ENCODE assay signal across 17 cellular contexts in the genomic region with DNA sequence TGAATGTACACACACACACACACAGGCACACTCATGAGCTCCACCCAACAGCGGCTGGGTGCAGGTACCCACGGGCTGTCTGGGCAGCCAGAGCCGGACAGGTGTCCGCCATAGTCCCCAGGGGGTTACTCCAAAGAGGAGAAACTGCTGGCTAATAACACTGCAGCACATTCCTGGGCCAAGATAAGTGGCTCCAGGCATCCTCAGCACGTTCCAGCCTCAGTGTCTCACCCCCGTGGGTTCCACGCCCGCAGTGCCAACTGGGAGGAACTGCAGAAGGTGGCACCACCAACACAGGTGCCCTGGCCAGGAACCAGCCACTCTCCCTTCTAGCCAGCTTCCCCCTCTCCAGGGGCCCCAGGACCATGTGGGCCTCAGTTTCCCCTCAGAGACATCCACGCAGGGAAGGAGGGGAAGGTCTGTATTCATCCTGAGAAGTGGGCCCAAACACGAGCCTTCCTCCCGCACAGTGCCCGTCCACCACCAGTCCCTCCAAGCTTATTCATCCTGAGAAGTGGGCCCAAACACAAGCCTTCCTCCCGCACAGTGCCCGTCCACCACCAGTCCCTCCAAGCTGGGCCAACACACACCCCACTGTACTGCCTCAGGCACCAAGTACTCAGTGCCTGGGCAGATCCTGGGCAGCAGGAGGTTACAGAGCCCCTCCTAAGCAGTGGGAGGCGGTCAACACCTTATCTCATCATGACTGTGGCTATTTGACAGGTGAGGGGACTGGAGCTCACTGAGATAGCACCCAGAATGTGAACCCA. TPM values are rescaled to one million over a fixed set of nuclear protein-coding genes. Genes with fewer than 3 reads are reported as not detected.
DNase-seq lines count a peak whose midpoint lies in the region; ATAC-seq and TF ChIP-seq lines count a peak whose summit lies in the region.
"Had no signal": no experiment of that assay in that cellular context is flagged by ENCODE, and none has a peak within 500 bp of the region (broad histone marks: within the 10 kb centered on the region; RNA-seq: fewer than 3 reads in every experiment).

No MANE protein-coding gene starts in this region.

- H3K36me3 ChIP-seq in lower lobe of right lung, result no peaks in the 10 kb centered on the region
- peaks cover 0 to 7% (median 4%) of the 10 kb centered on the region in 3 donors for H3K36me3 ChIP-seq in skeletal muscle tissue (ENCODE audit: control insufficient read depth in 3 of 3, insufficient read depth in 3 of 3, low read length in 3 of 3)

- H3K4me1 Mint-ChIP-seq in natural killer cell treated with Interleukin-12 subunit alpha and Interleukin-12 subunit beta and Interleukin-15 and Interleukin-18, amount 100 ng/mL, for 72 hours (ENCODE audit: low read depth in 2 of 2), result no peaks in the 10 kb centered on the region
- no peaks in the 10 kb centered on the region for H3K4me1 Mint-ChIP-seq in natural killer cell
- H3K4me1 Mint-ChIP-seq in naive thymus-derived CD8-positive, alpha-beta T cell, result no peaks in the 10 kb centered on the region
- H3K4me1 Mint-ChIP-seq: activated naive CD4-positive, alpha-beta T cell treated with anti-CD3 and anti-CD28 coated beads, Interleukin-2, amount 50 U/mL, for 24 hours; T-cell had no signal

- H3K27me3 ChIP-seq in lower lobe of right lung (ENCODE audit: low read depth) (no peaks in the 10 kb centered on the region), skeletal muscle tissue (ENCODE audit: control insufficient read depth in 3 of 3, insufficient read depth in 3 of 3, low read length in 3 of 3) (no peaks in the 10 kb centered on the region)

- H3K36me3 Mint-ChIP-seq in natural killer cell treated with Interleukin-12 subunit alpha and Interleukin-12 subunit beta and Interleukin-15 and Interleukin-18, amount 100 ng/mL, for 72 hours, result no peaks in the 10 kb centered on the region
- H3K36me3 Mint-ChIP-seq in natural killer cell, result no peaks in the 10 kb centered on the region
- no peaks in the 10 kb centered on the region for H3K36me3 Mint-ChIP-seq in naive thymus-derived CD8-positive, alpha-beta T cell
- H3K36me3 Mint-ChIP-seq: activated naive CD4-positive, alpha-beta T cell treated with anti-CD3 and anti-CD28 coated beads, Interleukin-2, amount 50 U/mL, for 24 hours; T-cell had no signal

- peak overlapping the region; percentile 72 for H3K27ac ChIP-seq in lower lobe of right lung
- peak overlapping the region; percentile 48 for H3K27ac ChIP-seq in skeletal muscle tissue (ENCODE audit: low read depth, low read length)

- POLR2A ChIA-PET in naive thymus-derived CD8-positive, alpha-beta T cell (lab: Charles Lee), result no interaction called here

- H3K9ac ChIP-seq in skeletal muscle tissue (ENCODE audit: low read depth in 1 of 3, low read length in 3 of 3), result peak overlapping the region in 1 of 3 donors; percentile 33

- no peak overlapping the region for H3K4me3 Mint-ChIP-seq in natural killer cell treated with Interleukin-12 subunit alpha and Interleukin-12 subunit beta and Interleukin-15 and Interleukin-18, amount 100 ng/mL, for 72 hours
- H3K4me3 Mint-ChIP-seq in natural killer cell, result no peak overlapping the region
- no peak overlapping the region for H3K4me3 Mint-ChIP-seq in naive thymus-derived CD8-positive, alpha-beta T cell
- H3K4me3 Mint-ChIP-seq: activated naive CD4-positive, alpha-beta T cell treated with anti-CD3 and anti-CD28 coated beads, Interleukin-2, amount 50 U/mL, for 24 hours; effector memory CD8-positive, alpha-beta T cell; T-cell had no signal

- H3K4me3 ChIP-seq in lower lobe of right lung (no peak overlapping the region), skeletal muscle tissue (ENCODE audit: low read length in 3 of 3) (no peak overlapping the region)

- H3K9me3 ChIP-seq in lower lobe of right lung, result no peaks in the 10 kb centered on the region
- no peaks in the 10 kb centered on the region for H3K9me3 ChIP-seq in skeletal muscle tissue (ENCODE audit: control insufficient read depth in 3 of 3, low read length in 3 of 3)

- peak; percentile 13 for DNase-seq in natural killer cell treated with Interleukin-12 subunit alpha and Interleukin-12 subunit beta and Interleukin-15 and Interleukin-18, amount 100 ng/mL, for 72 hours (ENCODE audit: low spot score)
- DNase-seq in natural killer cell (no peak), lower lobe of right lung (peak; percentile 49), NCI-H187 (lab: John Stamatoyannopoulos, UW) (no peak), DMS79 (lab: John Stamatoyannopoulos, UW) (no peak)
- no peak for DNase-seq in naive thymus-derived CD8-positive, alpha-beta T cell
- DNase-seq: activated CD4-positive, CD25-positive, alpha-beta regulatory T cell; central memory CD4-positive, alpha-beta T cell; effector memory CD8-positive, alpha-beta T cell; mammary epithelial cell; NCI-H1930; NCI-H524 treated with DMSO at 0.1 percent for 48 hours; RPMI8226 had no signal

- TF ChIP-seq CTCF in natural killer cell (IDR thresholded peaks at IDR 0.05), result no peak
- TF ChIP-seq CTCF in lower lobe of right lung (IDR thresholded peaks at IDR 0.05), result no peak

- peaks cover 56% of the 10 kb centered on the region for H3K4me1 ChIP-seq in lower lobe of right lung
- peaks cover 49 to 57% (median 52%) of the 10 kb centered on the region in 3 donors for H3K4me1 ChIP-seq in skeletal muscle tissue (ENCODE audit: control insufficient read depth in 3 of 3, insufficient read depth in 3 of 3, low read length in 3 of 3)

- H3K27ac Mint-ChIP-seq in natural killer cell treated with Interleukin-12 subunit alpha and Interleukin-12 subunit beta and Interleukin-15 and Interleukin-18, amount 100 ng/mL, for 72 hours, result no peak overlapping the region
- H3K27ac Mint-ChIP-seq in natural killer cell, result no peak overlapping the region
- no peak overlapping the region for H3K27ac Mint-ChIP-seq in naive thymus-derived CD8-positive, alpha-beta T cell
- H3K27ac Mint-ChIP-seq: activated naive CD4-positive, alpha-beta T cell treated with anti-CD3 and anti-CD28 coated beads, Interleukin-2, amount 50 U/mL, for 24 hours; effector memory CD8-positive, alpha-beta T cell had no signal

- ATAC-seq in natural killer cell treated with Interleukin-12 subunit alpha and Interleukin-12 subunit beta and Interleukin-15 and Interleukin-18, amount 100 ng/mL, for 72 hours, result no peak
- ATAC-seq in natural killer cell (no peak), lower lobe of right lung (peak; percentile 17 to 23), GM21447 (IDR thresholded peaks at IDR 0.05; ENCODE audit: unreplicated experiment) (no peak)
- ATAC-seq in naive thymus-derived CD8-positive, alpha-beta T cell, result no peak
- ATAC-seq: effector memory CD8-positive, alpha-beta T cell; T-cell had no signal

- H3K9me3 Mint-ChIP-seq in natural killer cell treated with Interleukin-12 subunit alpha and Interleukin-12 subunit beta and Interleukin-15 and Interleukin-18, amount 100 ng/mL, for 72 hours, result no peaks in the 10 kb centered on the region
- no peaks in the 10 kb centered on the region for H3K9me3 Mint-ChIP-seq in natural killer cell
- H3K9me3 Mint-ChIP-seq in naive thymus-derived CD8-positive, alpha-beta T cell, result no peaks in the 10 kb centered on the region
- H3K9me3 Mint-ChIP-seq: activated naive CD4-positive, alpha-beta T cell treated with anti-CD3 and anti-CD28 coated beads, Interleukin-2, amount 50 U/mL, for 24 hours; effector memory CD8-positive, alpha-beta T cell; T-cell had no signal

- peaks cover 11 to 24% of the 10 kb centered on the region in 2 donors for H3K27me3 Mint-ChIP-seq in natural killer cell treated with Interleukin-12 subunit alpha and Interleukin-12 subunit beta and Interleukin-15 and Interleukin-18, amount 100 ng/mL, for 72 hours
- H3K27me3 Mint-ChIP-seq in natural killer cell (ENCODE audit: low read depth in 2 of 2), result peaks cover 7 to 17% of the 10 kb centered on the region in 2 donors
- peaks cover 1 to 24% (median 20%) of the 10 kb centered on the region in 5 donors for H3K27me3 Mint-ChIP-seq in naive thymus-derived CD8-positive, alpha-beta T cell

- intact Hi-C loops in natural killer cell (cut with micrococcal nuclease), result no loop called here
- intact Hi-C loops in lower lobe of right lung (cut with DNase I), result no loop called here

RNA-seq across cellular contexts. Expression of gene TNS1, which starts 47.6 kb away (rescaled TPM):
- total RNA-seq in natural killer cell treated with Interleukin-12 subunit alpha and Interleukin-12 subunit beta and Interleukin-15 and Interleukin-18, amount 100 ng/mL, for 72 hours, result 1 to 10 TPM in 1 of 2 donors, under 1 TPM in 1; 0.29 to 2.1 TPM
- total RNA-seq in natural killer cell (1 to 10 TPM; 1.1 to 3.0 (median 2.1) TPM), lower lobe of right lung (505 TPM), skeletal muscle tissue (73.1 TPM)
- under 1 TPM; 0.21 to 0.47 TPM for total RNA-seq in naive thymus-derived CD8-positive, alpha-beta T cell
- not detected for polyA plus RNA-seq in naive thymus-derived CD8-positive, alpha-beta T cell

Comparison
In these comparisons a context has a peak if more than half of its experiments do, and no peak if none do; other contexts are left out.
1. DNase-seq: peak in natural killer cell treated with Interleukin-12 subunit alpha and Interleukin-12 subunit beta and Interleukin-15 and Interleukin-18, amount 100 ng/mL, for 72 hours (single experiment) and lower lobe of right lung (single experiment); none in natural killer cell (single experiment), NCI-H187 (0 of 2), naive thymus-derived CD8-positive, alpha-beta T cell (0 of 10) and DMS79 (single experiment).
2. ATAC-seq: peak in lower lobe of right lung (2 of 2); none in natural killer cell treated with Interleukin-12 subunit alpha and Interleukin-12 subunit beta and Interleukin-15 and Interleukin-18, amount 100 ng/mL, for 72 hours (0 of 2), natural killer cell (0 of 3), GM21447 (single experiment) and naive thymus-derived CD8-positive, alpha-beta T cell (0 of 2).
3. RNA of gene TNS1, which starts 47.6 kb away (total RNA-seq): 505 TPM in lower lobe of right lung (single experiment) and 73.1 TPM in skeletal muscle tissue (single experiment); 1.1 to 3.0 TPM in natural killer cell, 0.29 to 2.1 TPM in natural killer cell treated with Interleukin-12 subunit alpha and Interleukin-12 subunit beta and Interleukin-15 and Interleukin-18, amount 100 ng/mL, for 72 hours and 0.21 to 0.47 TPM in naive thymus-derived CD8-positive, alpha-beta T cell; every median in the first group is over 10 times any median in the second.